ENCODE assay signal across 1 cellular context in genomic region chr12:54161481-54162437, GRCh38.
TF ChIP-seq lines count a peak whose summit lies in the region.

No MANE protein-coding gene starts in this region.

TF ChIP-seq in K562, 482 proteins besides CTCF, POLR2A, EP300 and RAD21 (continued from another document and continues in another):
- TF ChIP-seq ZNF282 (CRISPR knock-in tag; IDR thresholded peaks at IDR 0.05) (no peak), ZNF311 (CRISPR knock-in tag; IDR thresholded peaks at IDR 0.05) (no peak), HIVEP1 (CRISPR knock-in tag; IDR thresholded peaks at IDR 0.05) (no peak), FOXK2 (conservative IDR thresholded peaks at IDR 0.05 in 1 of 2, IDR thresholded peaks at IDR 0.05 in 1 of 2; ENCODE audit: low read depth in 2 of 2) (no peak), ZBTB17 (CRISPR knock-in tag; IDR thresholded peaks at IDR 0.05) (no peak), SAP30 (IDR thresholded peaks at IDR 0.05; ENCODE audit: borderline replicate concordance, insufficient read depth, low read depth, low read length, poor library complexity, severe bottlenecking) (no peak), HDAC8 (tag; IDR thresholded peaks at IDR 0.05) (no peak), ZNF644 (tag; IDR thresholded peaks at IDR 0.05; ENCODE audit: low read depth) (no peak), ELK1 (CRISPR knock-in tag; IDR thresholded peaks at IDR 0.05) (no peak), BCLAF1 (IDR thresholded peaks at IDR 0.05; ENCODE audit: borderline replicate concordance in 1 of 2, control insufficient read depth in 1 of 2, low read depth in 2 of 2, low read length in 1 of 2) (no peak), ZBTB8A (IDR thresholded peaks at IDR 0.05; ENCODE audit: partially characterized antibody) (no peak), ZFP91 (CRISPR knock-in tag; IDR thresholded peaks at IDR 0.05) (no peak), ZNF347 (CRISPR knock-in tag; IDR thresholded peaks at IDR 0.05; ENCODE audit: low read depth) (no peak), SAFB2 (IDR thresholded peaks at IDR 0.05; ENCODE audit: borderline replicate concordance, low read depth, low read length, severe bottlenecking) (no peak), CBX8 (IDR thresholded peaks at IDR 0.05; ENCODE audit: borderline replicate concordance, extremely low read depth, low read depth, low read length, poor library complexity, severe bottlenecking) (no peak), ZBTB9 (CRISPR knock-in tag; IDR thresholded peaks at IDR 0.05) (no peak), RCOR1 (IDR thresholded peaks at IDR 0.05; ENCODE audit: borderline replicate concordance in 1 of 2, low read depth in 2 of 2, low read length in 2 of 2) (peak in 1 of 2 experiments; percentile 67; a peak in 1 of 4 replicates), CHCHD3 (CRISPR knock-in tag; IDR thresholded peaks at IDR 0.05) (no peak), HOMEZ (CRISPR knock-in tag; IDR thresholded peaks at IDR 0.05) (no peak), BRF2 (IDR thresholded peaks at IDR 0.05; ENCODE audit: borderline replicate concordance, insufficient read depth, insufficient read length) (no peak), MBD2 (IDR thresholded peaks at IDR 0.05; ENCODE audit: borderline replicate concordance, low read depth) (no peak), YY1 (IDR thresholded peaks at IDR 0.05; ENCODE audit: borderline replicate concordance in 1 of 3, control insufficient read depth in 1 of 3, extremely low read depth in 1 of 3, insufficient read depth in 3 of 3, insufficient read length in 1 of 3, insufficient replicate concordance in 2 of 3, low read depth in 1 of 3, low read length in 2 of 3) (peak in 1 of 3 experiments; percentile 68), FOXJ2 (tag; IDR thresholded peaks at IDR 0.05) (no peak), CHD4 (IDR thresholded peaks at IDR 0.05; ENCODE audit: insufficient read depth, insufficient replicate concordance, low read depth, low read length, poor library complexity, severe bottlenecking) (no peak), KDM4B (IDR thresholded peaks at IDR 0.05; ENCODE audit: borderline replicate concordance in 2 of 2, low read depth in 1 of 2) (no peak), NR2C2 (CRISPR knock-in tag; IDR thresholded peaks at IDR 0.05) (no peak), NR2C2 (tag; IDR thresholded peaks at IDR 0.05) (no peak), MNT (conservative IDR thresholded peaks at IDR 0.05) (no peak), EGR1 (conservative IDR thresholded peaks at IDR 0.05) (peak; percentile 95), POLR2AphosphoS5 (IDR thresholded peaks at IDR 0.05; ENCODE audit: control insufficient read depth, insufficient read depth, low read depth, low read length) (no peak), ZC3H4 (CRISPR knock-in tag; IDR thresholded peaks at IDR 0.05; ENCODE audit: borderline replicate concordance) (no peak), IRF2 (CRISPR knock-in tag; IDR thresholded peaks at IDR 0.05) (no peak), USF1 (CRISPR knock-in tag; IDR thresholded peaks at IDR 0.05) (no peak), HMG20B (CRISPR knock-in tag; IDR thresholded peaks at IDR 0.05) (no peak), ZNF584 (CRISPR knock-in tag; IDR thresholded peaks at IDR 0.05; ENCODE audit: low read depth) (no peak), E2F5 (CRISPR knock-in tag; IDR thresholded peaks at IDR 0.05) (no peak), CREB5 (CRISPR knock-in tag; IDR thresholded peaks at IDR 0.05) (no peak), ZBTB49 (CRISPR knock-in tag; IDR thresholded peaks at IDR 0.05; ENCODE audit: borderline replicate concordance) (no peak), SIX5 (IDR thresholded peaks at IDR 0.05; ENCODE audit: borderline replicate concordance in 1 of 2, insufficient read depth in 1 of 2, low read depth in 1 of 2, low read length in 2 of 2) (no peak), KDM1A (IDR thresholded peaks at IDR 0.05) (0 out of 4 replicates have a peak, but pooled peaks of 1 of the 2 experiments have one; percentile 16), RBM25 (IDR thresholded peaks at IDR 0.05; ENCODE audit: low read depth, low read length, severe bottlenecking) (no peak)
